In genomic region chr7:122633472-122633871, GRCh38 we compare ENCODE assay signal across 25 cellular contexts.
DNase-seq lines count a peak whose midpoint lies in the region; ATAC-seq, FAIRE-seq and TF ChIP-seq lines count a peak whose summit lies in the region.
"Had no signal": no experiment of that assay in that cellular context is flagged by ENCODE, and none has a peak within 500 bp of the region (broad histone marks: within the 10 kb centered on the region; RNA-seq: fewer than 3 reads in every experiment).

No MANE protein-coding gene starts in this region.

- no peaks in the 10 kb centered on the region for H3K79me2 ChIP-seq in K562 (ENCODE audit: control insufficient read depth, insufficient read depth, low read length)

- no peak for TF ChIP-seq POLR2A in K562 (conservative IDR thresholded peaks at IDR 0.05)

- POLR2A ChIA-PET in K562 (lab: Yijun Ruan, JAX) = no interaction called here
- POLR2A ChIA-PET in T-cell (lab: Charles Lee) = no interaction called here

- no peaks in the 10 kb centered on the region for H3K36me3 Mint-ChIP-seq in T-cell
- H3K36me3 Mint-ChIP-seq: CD14-positive monocyte; CD4-positive, alpha-beta memory T cell; CD4-positive, CD25-positive, alpha-beta regulatory T cell; CD8-positive, alpha-beta memory T cell had no signal

- H3K27ac ChIP-seq in VCaP (peak overlapping the region; percentile 53), K562 (ENCODE audit: extremely low read depth, low read depth, low read length) (no peak overlapping the region)
- H3K27ac ChIP-seq: 22Rv1, A549, BLaER1 had no signal

- H3K9me1 ChIP-seq in K562 (ENCODE audit: control insufficient read depth, insufficient read depth, low read length) = no peaks in the 10 kb centered on the region

- TF ChIP-seq CTCF in VCaP (conservative IDR thresholded peaks at IDR 0.05) = no peak
- no peak for TF ChIP-seq CTCF in K562 (IDR thresholded peaks at IDR 0.05 in 2 of 3, conservative IDR thresholded peaks at IDR 0.05 in 1 of 3; ENCODE audit: insufficient read depth in 2 of 3, low read depth in 1 of 3, low read length in 3 of 3)

- in situ Hi-C loops in K562 (cut with MboI) = no loop called here

- TF ChIP-seq RAD21 in K562 (CRISPR knock-in tag; conservative IDR thresholded peaks at IDR 0.05 in 1 of 2, IDR thresholded peaks at IDR 0.05 in 1 of 2) = no peak

- intact Hi-C loops in K562 (cut with micrococcal nuclease) = no loop called here

- no TSS peak for BruUV-seq in K562 (replicated peaks; lab: Mats Ljungman, UMichigan)

- 3% methylated on average over 3 of the region's 3 CpGs for WGBS in K562 (ENCODE audit: insufficient coverage, low coverage, missing lambda C conversion rate)

- no peaks in the 10 kb centered on the region for H3K27me3 ChIP-seq in K562 (ENCODE audit: control insufficient read depth in 2 of 2, insufficient read depth in 2 of 2, low read length in 2 of 2)
- H3K27me3 ChIP-seq: BE2C, BLaER1 had no signal

- ATAC-seq in K562 (no peak), T-cell (replicated peaks in 1 of 4) (no peak)
- ATAC-seq: A549 had no signal

- H3K36me3 ChIP-seq in K562 (ENCODE audit: control insufficient read depth, insufficient read depth, low read length) = no peaks in the 10 kb centered on the region
- H3K36me3 ChIP-seq: BE2C, BLaER1 had no signal

- no peak for DNase-seq in K562 (ENCODE audit: extremely low read depth in 1 of 4, low spot score in 3 of 4)
- DNase-seq in T-cell = no peak
- no peak for DNase-seq in Ammon's horn (ENCODE audit: low spot score)
- DNase-seq: AML-193; BE2C; C1 segment of cervical spinal cord; CD4-positive, alpha-beta memory T cell; CD4-positive, CD25-positive, alpha-beta regulatory T cell; CD8-positive, alpha-beta memory T cell; COR-L47; DMS 273 treated with DMSO at 0.1 percent for 48 hours; DMS153; DMS53; DMS79; DND-41; EL; GDM1 had no signal

- no peak for TF ChIP-seq EP300 in K562 (IDR thresholded peaks at IDR 0.05; ENCODE audit: low read length)

- FAIRE-seq in K562 (lab: Jason Lieb, UNC) = no peak
- FAIRE-seq: A549, GM12892, GM18507 had no signal

- no peaks in the 10 kb centered on the region for H4K20me1 ChIP-seq in K562 (replicated peaks; ENCODE audit: control insufficient read depth, insufficient read depth, low read length)
- H4K20me1 ChIP-seq: BLaER1 had no signal

- H3K4me3 Mint-ChIP-seq in T-cell = no peak overlapping the region
- H3K4me3 Mint-ChIP-seq: CD14-positive monocyte; CD4-positive, alpha-beta memory T cell; CD4-positive, CD25-positive, alpha-beta regulatory T cell; CD8-positive, alpha-beta memory T cell had no signal

- CTCF ChIA-PET in K562 (lab: Yijun Ruan, JAX; ENCODE audit: low intra/inter-chr PET ratio) (no interaction called here), T-cell (lab: Charles Lee) (no interaction called here)

- H2AFZ ChIP-seq in K562 (ENCODE audit: low read depth, low read length) = no peak overlapping the region

- no peak overlapping the region for H3K27ac Mint-ChIP-seq in T-cell
- H3K27ac Mint-ChIP-seq: CD14-positive monocyte; CD4-positive, alpha-beta memory T cell; CD4-positive, CD25-positive, alpha-beta regulatory T cell; CD8-positive, alpha-beta memory T cell had no signal

- peaks cover 7 to 31% (median 26%) of the 10 kb centered on the region in 3 donors for H3K9me3 Mint-ChIP-seq in T-cell

- H3K4me1 Mint-ChIP-seq in T-cell = no peaks in the 10 kb centered on the region
- H3K4me1 Mint-ChIP-seq: CD14-positive monocyte; CD4-positive, alpha-beta memory T cell; CD4-positive, CD25-positive, alpha-beta regulatory T cell; CD8-positive, alpha-beta memory T cell had no signal

- no peak overlapping the region for H3K9ac ChIP-seq in K562 (ENCODE audit: insufficient read depth in 1 of 2, low read depth in 2 of 2, low read length in 2 of 2)
- H3K9ac ChIP-seq: BLaER1 had no signal

- H3K9me3 ChIP-seq in K562 (replicated peaks; ENCODE audit: control insufficient read depth, insufficient read depth, low read depth, low read length) = no peaks in the 10 kb centered on the region; the same call in 1 of the 2 replicates
- H3K9me3 ChIP-seq: A549, BE2C, BLaER1 had no signal

- no peaks in the 10 kb centered on the region for H3K27me3 Mint-ChIP-seq in T-cell
- H3K27me3 Mint-ChIP-seq: CD4-positive, alpha-beta memory T cell; CD4-positive, CD25-positive, alpha-beta regulatory T cell; CD8-positive, alpha-beta memory T cell had no signal

- no peak overlapping the region for H3K4me2 ChIP-seq in K562 (ENCODE audit: insufficient read depth, low read length)
- H3K4me2 ChIP-seq: A549, BLaER1 had no signal

- H3K4me1 ChIP-seq in K562 (replicated peaks in 1 of 2; ENCODE audit: control insufficient read depth in 2 of 2, insufficient read depth in 2 of 2, low read length in 2 of 2) = no peaks in the 10 kb centered on the region
- H3K4me1 ChIP-seq: A549, BE2C, BLaER1 had no signal

- H3K4me3 ChIP-seq in GM08714 (ENCODE audit: low read length) (peak overlapping the region; percentile 45; the same call in 1 of the 2 replicates), K562 (no peak overlapping the region)
- H3K4me3 ChIP-seq: A549, BLaER1 had no signal

TF ChIP-seq in K562, 482 proteins besides CTCF, POLR2A, EP300 and RAD21:
- TF ChIP-seq ZNF436 (CRISPR knock-in tag; IDR thresholded peaks at IDR 0.05) (no peak), PML (IDR thresholded peaks at IDR 0.05; ENCODE audit: low read length) (no peak), GTF2A2 (tag; IDR thresholded peaks at IDR 0.05) (no peak), ZBTB9 (CRISPR knock-in tag; IDR thresholded peaks at IDR 0.05) (no peak), SPI1 (IDR thresholded peaks at IDR 0.05; ENCODE audit: borderline replicate concordance, low read depth, low read length) (0 out of 2 replicates have a peak, but pooled peaks have one; percentile 3)
TF ChIP-seq in K562: peak in this region for 1.
